13 cellular contexts compared by ENCODE assay signal in the genomic region with DNA sequence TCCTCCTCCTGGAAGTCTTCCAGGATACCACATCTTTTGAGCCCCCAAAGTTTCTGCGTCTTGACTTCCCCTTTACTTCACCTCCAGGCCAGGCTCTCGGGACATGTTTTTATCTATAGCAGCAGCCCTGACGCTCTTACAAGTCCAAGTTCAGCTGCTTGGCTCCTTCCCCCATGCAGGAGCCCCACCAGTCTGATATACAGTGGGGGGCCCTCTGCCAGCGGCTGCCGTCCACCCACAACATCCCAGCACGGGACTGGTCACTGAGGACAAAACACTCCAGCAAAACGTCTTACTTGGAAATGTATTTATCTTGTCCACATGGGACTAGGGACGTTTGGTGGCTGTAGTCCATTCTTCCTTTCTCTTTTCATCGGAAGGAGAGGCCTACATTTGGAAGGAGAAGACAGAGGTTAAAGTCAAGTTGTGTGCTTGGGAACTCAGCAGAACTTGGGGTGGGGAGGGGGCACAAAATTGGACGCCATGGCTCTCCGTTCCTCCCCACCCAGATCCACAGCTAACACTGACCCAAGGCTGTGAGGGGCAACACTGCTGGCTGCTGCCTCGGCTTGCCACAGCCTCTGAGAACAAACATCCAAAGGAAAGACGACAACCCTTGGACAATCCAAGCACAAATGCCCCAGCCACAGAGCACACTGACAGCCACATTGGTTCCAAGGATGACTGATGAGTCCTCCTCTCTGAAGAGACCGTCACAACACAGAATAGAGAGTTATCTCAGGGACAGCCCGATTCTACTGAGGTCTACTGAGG.
"Had no signal": no experiment of that assay in that cellular context is flagged by ENCODE, and none has a peak within 500 bp of the region (broad histone marks: within the 10 kb centered on the region; RNA-seq: fewer than 3 reads in every experiment).

No MANE protein-coding gene starts in this region.

- H3K79me2 ChIP-seq: parathyroid adenoma had no signal

- H3K27ac ChIP-seq: parathyroid adenoma, thyroid gland had no signal

- FAIRE-seq: urothelium cell line had no signal

- H3K4me3 ChIP-seq: dorsolateral prefrontal cortex, lung, thyroid gland had no signal

- H3K4me1 ChIP-seq: parathyroid adenoma, thyroid gland had no signal

- H3K27me3 ChIP-seq: dorsolateral prefrontal cortex, thyroid gland had no signal

- H3K9me3 ChIP-seq: thyroid gland had no signal

- DNase-seq: activated CD8-positive, alpha-beta T cell treated with anti-CD3 and anti-CD28 coated beads for 36 hours; anterior cingulate cortex; dorsolateral prefrontal cortex; hypothalamus; stimulated activated CD4-positive, alpha-beta T cell treated with anti-CD3 and anti-CD28 coated beads, Interleukin-15, amount 100 ng/mL, for 24 hours; stimulated activated CD4-positive, alpha-beta T cell treated with anti-CD3 and anti-CD28 coated beads, Interleukin-4, amount 100 ng/mL, for 4 hours; thyroid gland had no signal

- H3K9ac ChIP-seq: parathyroid adenoma had no signal

- H2AFZ ChIP-seq: parathyroid adenoma had no signal

- H3K4me3 Mint-ChIP-seq: activated CD8-positive, alpha-beta T cell treated with anti-CD3 and anti-CD28 coated beads for 36 hours; activated naive CD8-positive, alpha-beta T cell; neural crest cell had no signal

- H3K9me3 Mint-ChIP-seq: activated CD8-positive, alpha-beta T cell treated with anti-CD3 and anti-CD28 coated beads for 36 hours had no signal

- ATAC-seq: activated CD8-positive, alpha-beta T cell treated with anti-CD3 and anti-CD28 coated beads for 36 hours; esophagus mucosa had no signal

- H3K27ac Mint-ChIP-seq: activated CD8-positive, alpha-beta T cell treated with anti-CD3 and anti-CD28 coated beads for 36 hours; activated naive CD8-positive, alpha-beta T cell had no signal

- H3K27me3 Mint-ChIP-seq: activated CD8-positive, alpha-beta T cell treated with anti-CD3 and anti-CD28 coated beads for 36 hours; activated naive CD8-positive, alpha-beta T cell had no signal
